ENCODE assay signal across 15 cellular contexts in genomic region chr9:126676102-126676684, GRCh38.
DNase-seq lines count a peak whose midpoint lies in the region; ATAC-seq, FAIRE-seq and TF ChIP-seq lines count a peak whose summit lies in the region.
"Had no signal": no experiment of that assay in that cellular context is flagged by ENCODE, and none has a peak within 500 bp of the region (broad histone marks: within the 10 kb centered on the region; RNA-seq: fewer than 3 reads in every experiment).

No MANE protein-coding gene starts in this region.

- TF ChIP-seq CTCF in IMR-90 (conservative IDR thresholded peaks at IDR 0.05; ENCODE audit: low read depth, low read length) (no peak), H1 (IDR thresholded peaks at IDR 0.05; ENCODE audit: control extremely low read depth in 1 of 3, insufficient read depth in 1 of 3, low read depth in 1 of 3, low read length in 3 of 3) (no peak), upper lobe of right lung (IDR thresholded peaks at IDR 0.05) (no peak)

- intact Hi-C loops in IMR-90 (cut with micrococcal nuclease) (no loop called here), upper lobe of right lung (cut with DNase I) (no loop called here)

- H3K9me3 Mint-ChIP-seq in activated CD8-positive, alpha-beta memory T cell treated with anti-CD3 and anti-CD28 coated beads, Interleukin-2, amount 10 ng/mL, durations not matched to agents 7 days and 5 days (ENCODE audit: low read depth) = no peaks in the 10 kb centered on the region

- H3K4me1 ChIP-seq in ES-I3 (ENCODE audit: insufficient read depth, low read length) (peaks cover 31% of the 10 kb centered on the region), IMR-90 (ENCODE audit: control insufficient read depth, insufficient read depth, low read length) (no peaks in the 10 kb centered on the region), H1 (replicated peaks in 1 of 4; ENCODE audit: control insufficient read depth in 3 of 4, insufficient read depth in 4 of 4, low read length in 3 of 4) (peaks cover 19 to 63% (median 49%) of the 10 kb centered on the region in 4 experiments), neuronal stem cell (ENCODE audit: control insufficient read depth in 2 of 2, insufficient read depth in 1 of 2, low read depth in 1 of 2, low read length in 2 of 2) (peaks cover 12 to 31% of the 10 kb centered on the region in 2 donors), upper lobe of right lung (no peaks in the 10 kb centered on the region)

- H4K5ac ChIP-seq in IMR-90 (ENCODE audit: low read depth, low read length) (no peak overlapping the region), H1 (ENCODE audit: insufficient read length, low read depth, low read length) (peak overlapping the region; percentile 75)

- no peaks in the 10 kb centered on the region for H4K20me1 ChIP-seq in IMR-90 (ENCODE audit: insufficient read depth, low read length)
- no peaks in the 10 kb centered on the region for H4K20me1 ChIP-seq in H1 (replicated peaks in 1 of 2; ENCODE audit: control insufficient read depth in 1 of 2, insufficient read depth in 2 of 2, low read length in 2 of 2)

- peaks cover 2% of the 10 kb centered on the region for H3K36me3 Mint-ChIP-seq in activated CD8-positive, alpha-beta memory T cell treated with anti-CD3 and anti-CD28 coated beads, Interleukin-2, amount 10 ng/mL, durations not matched to agents 7 days and 5 days
- H3K36me3 Mint-ChIP-seq: CD4-positive, CD25-positive, alpha-beta regulatory T cell had no signal

- H2AK9ac ChIP-seq in IMR-90 (replicated peaks; ENCODE audit: low read depth, low read length, poor library complexity) = no peak overlapping the region

- no peaks in the 10 kb centered on the region for H3K79me2 ChIP-seq in H1 (ENCODE audit: control insufficient read depth in 1 of 2, insufficient read depth in 2 of 2, low read length in 2 of 2)

- DNase-seq in IMR-90 (no peak), H1 (ENCODE audit: low read depth in 1 of 2, low spot score in 2 of 2) (peak in 1 of 2 experiments; percentile 75), neuronal stem cell (ENCODE audit: low spot score) (no peak), upper lobe of right lung (no peak), activated gamma-delta T cell treated with Interleukin-2 at 50 U/mL for 16 hours (no peak)
- DNase-seq in activated CD8-positive, alpha-beta memory T cell treated with anti-CD3 and anti-CD28 coated beads, Interleukin-2, amount 10 ng/mL, durations not matched to agents 7 days and 5 days = no peak
- DNase-seq: Calu3; CD4-positive, CD25-positive, alpha-beta regulatory T cell; DMS79 treated with DMSO at 0.1 percent for 48 hours; GF-D8; NCI-H1417 treated with DMSO at 0.1 percent for 48 hours; NCI-H2029 treated with DMSO at 0.1 percent for 48 hours; NCI-H526 treated with DMSO at 0.1 percent for 48 hours had no signal

- H3K4me3 ChIP-seq in IMR-90 (ENCODE audit: insufficient read depth, low read depth, low read length) (no peak overlapping the region), H1 (ENCODE audit: extremely low read depth in 1 of 4, insufficient read depth in 2 of 4, low read depth in 3 of 4, low read length in 4 of 4) (peak overlapping the region in 2 of 4 experiments; percentile 1 to 51; a peak in 4 of 8 replicates), neuronal stem cell (ENCODE audit: low read length in 2 of 2) (peak overlapping the region in 1 of 2 donors; percentile 39), upper lobe of right lung (no peak overlapping the region)
- H3K4me3 ChIP-seq: HAP-1 had no signal

- H2AFZ ChIP-seq in IMR-90 (replicated peaks; ENCODE audit: low read length, poor library complexity) = peak overlapping the region; percentile 8
- 0 out of 2 replicates have a peak overlapping the region, but pooled peaks have one; percentile 1 for H2AFZ ChIP-seq in H1 (ENCODE audit: low read length)
- H2AFZ ChIP-seq in neuronal stem cell (ENCODE audit: low read length) = no peak overlapping the region

- CTCF ChIA-PET in IMR-90 (lab: Yijun Ruan, JAX) = no interaction called here
- CTCF ChIA-PET in H1 (lab: Charles Lee; ENCODE audit: partially characterized antibody) = interaction anchor here (0.6 to 23.0 kb wide), 9 partner anchors 8 to 803 kb away, joined by 3 to 323 read pairs (median 27); no protein-coding TSS in a partner anchor
- CTCF ChIA-PET in activated CD8-positive, alpha-beta memory T cell treated with anti-CD3 and anti-CD28 coated beads, Interleukin-2, amount 10 ng/mL, durations not matched to agents 7 days and 5 days (lab: Charles Lee) = interaction anchor here (2.0 kb wide), 1 partner anchor 27 kb away, joined by 5 read pairs; no protein-coding TSS in a partner anchor

- dilution Hi-C loops in IMR-90 (cut with HindIII; ENCODE audit: low sequenced_read_pairs, unreplicated experiment) = no loop called here

- H3K23me2 ChIP-seq in H1 (ENCODE audit: low read depth, low read length) = peaks cover 15% of the 10 kb centered on the region

- H3K79me1 ChIP-seq in IMR-90 (ENCODE audit: low read depth in 1 of 2, low read length in 2 of 2) (no peaks in the 10 kb centered on the region), H1 (ENCODE audit: low read depth, low read length) (no peaks in the 10 kb centered on the region), neuronal stem cell (ENCODE audit: low read depth, low read length) (no peaks in the 10 kb centered on the region)

- TF ChIP-seq RAD21 in IMR-90 (IDR thresholded peaks at IDR 0.05; ENCODE audit: low read length) (no peak), H1 (IDR thresholded peaks at IDR 0.05 in 1 of 2, conservative IDR thresholded peaks at IDR 0.05 in 1 of 2; ENCODE audit: low read depth in 2 of 2, low read length in 2 of 2) (no peak)

- no peaks in the 10 kb centered on the region for H3K9me1 ChIP-seq in IMR-90 (ENCODE audit: insufficient read depth, low read length)

- no peak for FAIRE-seq in H1 (lab: Jason Lieb, UNC)

- peaks cover 84% of the 10 kb centered on the region for H3K27me3 Mint-ChIP-seq in activated CD8-positive, alpha-beta memory T cell treated with anti-CD3 and anti-CD28 coated beads, Interleukin-2, amount 10 ng/mL, durations not matched to agents 7 days and 5 days

- WGBS in IMR-90 (ENCODE audit: extremely low coverage in 2 of 2, insufficient read length in 1 of 2), 2 experiments = 10% methylated on average over 2 of the region's 11 CpGs; no CpG with 5 or more reads in 1 of the 2 experiments
- 4% methylated on average over 11 of the region's 11 CpGs; no CpG with 5 or more reads in 1 of the 2 experiments for WGBS in H1 (ENCODE audit: extremely low coverage in 1 of 2, insufficient coverage in 1 of 2, insufficient read length in 1 of 2, insufficient replicate concordance in 2 of 2, low coverage in 1 of 2, low lambda C conversion rate in 2 of 2, missing lambda C conversion rate in 1 of 2), 2 experiments
- no CpG with 5 or more reads among the region's 11 CpGs for WGBS in neuronal stem cell (ENCODE audit: extremely low coverage in 2 of 2, insufficient read length in 2 of 2, insufficient replicate concordance in 1 of 2), 2 donors

- in situ Hi-C loops in IMR-90 (cut with MboI; ENCODE audit: low sequenced_read_pairs) = no loop called here

- no peak overlapping the region for H3K27ac Mint-ChIP-seq in activated CD8-positive, alpha-beta memory T cell treated with anti-CD3 and anti-CD28 coated beads, Interleukin-2, amount 10 ng/mL, durations not matched to agents 7 days and 5 days
- H3K27ac Mint-ChIP-seq: CD4-positive, CD25-positive, alpha-beta regulatory T cell had no signal

- peaks cover 3% of the 10 kb centered on the region for H3K4me1 Mint-ChIP-seq in activated CD8-positive, alpha-beta memory T cell treated with anti-CD3 and anti-CD28 coated beads, Interleukin-2, amount 10 ng/mL, durations not matched to agents 7 days and 5 days

- H2BK120ac ChIP-seq in IMR-90 (ENCODE audit: low read depth, low read length) = no peak overlapping the region
- peak overlapping the region; percentile 45 for H2BK120ac ChIP-seq in H1 (replicated peaks; ENCODE audit: low read depth, low read length)
- H2BK120ac ChIP-seq in neuronal stem cell (ENCODE audit: low read depth, low read length) = no peak overlapping the region

- POLR2A ChIA-PET in IMR-90 (lab: Charles Lee; ENCODE audit: unreplicated experiment) (no interaction called here), H1 (lab: Charles Lee; ENCODE audit: partially characterized antibody) (interaction anchor here (1.3 to 4.6 kb wide), 6 partner anchors 10 to 67 kb away, joined by 3 to 26 read pairs (median 9); no protein-coding TSS in a partner anchor)

- ATAC-seq in IMR-90 (ENCODE audit: low read depth) = no peak
- no peak for ATAC-seq in activated CD8-positive, alpha-beta memory T cell treated with anti-CD3 and anti-CD28 coated beads, Interleukin-2, amount 10 ng/mL, durations not matched to agents 7 days and 5 days
- ATAC-seq in upper lobe of right lung = no peak

- H4K91ac ChIP-seq in IMR-90 (ENCODE audit: insufficient read depth, low read depth, low read length) (no peak overlapping the region), H1 (replicated peaks; ENCODE audit: insufficient read length, low read length) (peak overlapping the region; percentile 81), neuronal stem cell (ENCODE audit: low read depth, low read length, poor library complexity) (no peak overlapping the region)

- no peak for TF ChIP-seq POLR2A in IMR-90 (IDR thresholded peaks at IDR 0.05; ENCODE audit: low read depth, low read length)
- TF ChIP-seq POLR2A in H1 (IDR thresholded peaks at IDR 0.05; ENCODE audit: control extremely low read depth in 1 of 2, low read depth in 2 of 2, low read length in 2 of 2) = no peak

- no peaks in the 10 kb centered on the region for H3K9me3 ChIP-seq in ES-I3 (ENCODE audit: control insufficient read depth, insufficient read depth, low read length)
- H3K9me3 ChIP-seq in IMR-90 (ENCODE audit: control insufficient read depth, insufficient read depth, low read length) = peaks cover 6% of the 10 kb centered on the region
- no peaks in the 10 kb centered on the region for H3K9me3 ChIP-seq in H1 (ENCODE audit: insufficient read depth in 2 of 2, low read depth in 1 of 2, low read length in 1 of 2)
- H3K9me3 ChIP-seq in neuronal stem cell (replicated peaks in 1 of 2; ENCODE audit: control insufficient read depth in 2 of 2, insufficient read depth in 1 of 2, low read depth in 1 of 2, low read length in 2 of 2) = peaks cover 0 to 6% of the 10 kb centered on the region in 2 donors
- no peaks in the 10 kb centered on the region for H3K9me3 ChIP-seq in upper lobe of right lung
- H3K9me3 ChIP-seq: HAP-1 had no signal

- BruUV-seq in IMR-90 (replicated peaks; lab: Mats Ljungman, UMichigan) = no TSS peak

- no peak overlapping the region for H3K18ac ChIP-seq in IMR-90 (ENCODE audit: low read depth, low read length)
- H3K18ac ChIP-seq in H1 (ENCODE audit: extremely low read depth, low read length) = peak overlapping the region; percentile 79
- peak overlapping the region; percentile 66 for H3K18ac ChIP-seq in neuronal stem cell (ENCODE audit: low read length)

- TF ChIP-seq EP300 in H1 (IDR thresholded peaks at IDR 0.05; ENCODE audit: borderline replicate concordance in 1 of 2, low read depth in 2 of 2, low read length in 2 of 2) = no peak

- peaks cover 75% of the 10 kb centered on the region for H3K27me3 ChIP-seq in IMR-90 (ENCODE audit: control insufficient read depth, insufficient read depth, low read length)
- H3K27me3 ChIP-seq in H1 (replicated peaks in 1 of 4; ENCODE audit: control insufficient read depth in 3 of 4, extremely low read depth in 1 of 4, insufficient read depth in 3 of 4, low read length in 3 of 4) = peaks cover 0 to 46% (median 28%) of the 10 kb centered on the region in 4 experiments; a peak in 6 of 7 replicates
- H3K27me3 ChIP-seq in neuronal stem cell (ENCODE audit: control insufficient read depth in 3 of 3, insufficient read depth in 3 of 3, low read depth in 1 of 3, low read length in 3 of 3) = peaks cover 38 to 93% (median 87%) of the 10 kb centered on the region in 3 experiments
- H3K27me3 ChIP-seq in upper lobe of right lung = peaks cover 69% of the 10 kb centered on the region

- H3K4ac ChIP-seq in IMR-90 (ENCODE audit: low read depth, low read length) = no peak overlapping the region
- H3K4ac ChIP-seq in H1 (replicated peaks; ENCODE audit: insufficient read length, low read depth, low read length) = peak overlapping the region; percentile 34
- H3K4ac ChIP-seq in neuronal stem cell (ENCODE audit: low read length) = no peak overlapping the region

- H2AK5ac ChIP-seq in IMR-90 (ENCODE audit: low read depth, low read length) = no peak overlapping the region
- 0 out of 2 replicates have a peak overlapping the region, but pooled peaks have one; percentile 43 for H2AK5ac ChIP-seq in H1 (ENCODE audit: low read depth, low read length)
- peak overlapping the region; percentile 63 for H2AK5ac ChIP-seq in neuronal stem cell (ENCODE audit: low read depth, low read length)

- H2BK15ac ChIP-seq in IMR-90 (ENCODE audit: low read depth, low read length) = no peak overlapping the region
- 0 out of 2 replicates have a peak overlapping the region, but pooled peaks have one; percentile 2 for H2BK15ac ChIP-seq in H1 (ENCODE audit: low read length)
- no peak overlapping the region for H2BK15ac ChIP-seq in neuronal stem cell (ENCODE audit: low read length)

- H3K56ac ChIP-seq in IMR-90 (ENCODE audit: extremely low read depth, insufficient read depth, low read length) (no peak overlapping the region), H1 (replicated peaks; ENCODE audit: insufficient read length, low read depth, low read length) (no peak overlapping the region)

- H2BK20ac ChIP-seq in IMR-90 (ENCODE audit: low read depth, low read length) (no peak overlapping the region), H1 (ENCODE audit: low read length) (peak overlapping the region; percentile 73)

- no peak overlapping the region for H2BK5ac ChIP-seq in IMR-90 (ENCODE audit: low read depth, low read length, poor library complexity, severe bottlenecking)
- H2BK5ac ChIP-seq in H1 (ENCODE audit: low read depth, low read length) = peak overlapping the region; percentile 93; the same call in 1 of the 2 replicates
- no peak overlapping the region for H2BK5ac ChIP-seq in neuronal stem cell (ENCODE audit: low read length)

- H2BK12ac ChIP-seq in H1 (ENCODE audit: low read depth, low read length) (peak overlapping the region; percentile 99), neuronal stem cell (ENCODE audit: low read length) (no peak overlapping the region)

- H3K9ac ChIP-seq in ES-I3 (ENCODE audit: low read depth, low read length) = peak overlapping the region; percentile 1; the same call in 1 of the 2 replicates
- no peak overlapping the region for H3K9ac ChIP-seq in IMR-90 (ENCODE audit: low read depth, low read length)
- H3K9ac ChIP-seq in H1 (replicated peaks in 1 of 4; ENCODE audit: extremely low read depth in 1 of 4, low read depth in 3 of 4, low read length in 3 of 4) = no peak overlapping the region; a peak in 1 of 7 replicates
- no peak overlapping the region for H3K9ac ChIP-seq in neuronal stem cell (ENCODE audit: low read depth, low read length, poor library complexity)

- H3K4me3 Mint-ChIP-seq in activated CD8-positive, alpha-beta memory T cell treated with anti-CD3 and anti-CD28 coated beads, Interleukin-2, amount 10 ng/mL, durations not matched to agents 7 days and 5 days = no peak overlapping the region

- H3K14ac ChIP-seq in IMR-90 (replicated peaks; ENCODE audit: low read depth, low read length) (no peak overlapping the region), H1 (ENCODE audit: insufficient read length) (no peak overlapping the region), neuronal stem cell (ENCODE audit: low read length) (no peak overlapping the region)

- H3K4me2 ChIP-seq in IMR-90 (ENCODE audit: low read depth, low read length) = no peak overlapping the region
- H3K4me2 ChIP-seq in H1 (ENCODE audit: insufficient read depth in 1 of 2, low read depth in 2 of 2, low read length in 2 of 2) = peak overlapping the region; percentile 58 to 62
- H3K4me2 ChIP-seq in neuronal stem cell (ENCODE audit: insufficient read depth, low read length, poor library complexity, severe bottlenecking) = no peak overlapping the region

- H3K36me3 ChIP-seq in ES-I3 (ENCODE audit: insufficient read depth, low read length) (no peaks in the 10 kb centered on the region), IMR-90 (ENCODE audit: control insufficient read depth, insufficient read depth, low read length) (no peaks in the 10 kb centered on the region), H1 (ENCODE audit: control insufficient read depth in 2 of 4, insufficient read depth in 4 of 4, low read length in 3 of 4) (no peaks in the 10 kb centered on the region), neuronal stem cell (replicated peaks in 1 of 2; ENCODE audit: control insufficient read depth in 2 of 2, insufficient read depth in 2 of 2, low read length in 2 of 2) (no peaks in the 10 kb centered on the region), upper lobe of right lung (no peaks in the 10 kb centered on the region)
- H3K36me3 ChIP-seq: HAP-1 had no signal

- H3K27ac ChIP-seq in IMR-90 (ENCODE audit: insufficient read depth, low read length) (no peak overlapping the region), H1 (ENCODE audit: low read depth, low read length) (no peak overlapping the region), neuronal stem cell (replicated peaks; ENCODE audit: low read length) (no peak overlapping the region), upper lobe of right lung (no peak overlapping the region)

- H4K8ac ChIP-seq in IMR-90 (ENCODE audit: low read depth in 2 of 2, low read length in 2 of 2) = no peak overlapping the region
- H4K8ac ChIP-seq in H1 (ENCODE audit: extremely low read depth, insufficient read depth, low read length) = no peak overlapping the region
- H4K8ac ChIP-seq in neuronal stem cell (ENCODE audit: low read depth, low read length) = no peak overlapping the region

- H3K23ac ChIP-seq in IMR-90 (ENCODE audit: low read depth, low read length) (no peak overlapping the region), H1 (ENCODE audit: insufficient read length) (no peak overlapping the region), neuronal stem cell (ENCODE audit: low read depth, low read length, poor library complexity) (no peak overlapping the region)

Comparison
In these comparisons a context has a peak if more than half of its experiments do, and no peak if none do; other contexts are left out.
1. H3K4me2 ChIP-seq: peak in H1 (2 of 2); none in IMR-90 (single experiment) and neuronal stem cell (single experiment).